ENCODE assay signal across 11 cellular contexts in the genomic region with DNA sequence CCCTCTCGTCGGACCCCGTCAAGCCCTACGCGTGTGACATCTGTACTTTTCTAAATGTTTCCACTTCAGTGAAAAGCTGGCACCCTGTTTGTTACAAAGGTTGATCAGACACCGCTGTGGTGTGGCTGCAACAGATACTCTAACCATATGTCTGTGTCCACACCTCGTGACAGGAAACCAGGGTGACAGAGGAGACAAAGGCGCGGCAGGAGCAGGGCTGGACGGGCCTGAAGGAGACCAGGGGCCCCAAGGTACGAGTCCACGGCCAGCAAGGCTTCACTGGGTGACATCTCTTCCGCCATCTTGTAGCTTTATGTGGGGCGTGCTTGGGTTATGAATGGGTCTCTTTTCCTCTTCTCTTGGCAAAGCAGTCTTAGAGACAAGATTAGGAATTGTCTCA. TPM values are rescaled to one million over a fixed set of nuclear protein-coding genes. Genes with fewer than 3 reads are reported as not detected.
DNase-seq lines count a peak whose midpoint lies in the region; ATAC-seq, FAIRE-seq and TF ChIP-seq lines count a peak whose summit lies in the region.
"Had no signal": no experiment of that assay in that cellular context is flagged by ENCODE, and none has a peak within 500 bp of the region (broad histone marks: within the 10 kb centered on the region; RNA-seq: fewer than 3 reads in every experiment).

No MANE protein-coding gene starts in this region.

- no peak for TF ChIP-seq EP300 in Ishikawa (IDR thresholded peaks at IDR 0.05; ENCODE audit: borderline replicate concordance)

- H3K9ac ChIP-seq in kidney (ENCODE audit: low read length in 2 of 2): no peak overlapping the region

- peaks cover 2 to 3% of the 10 kb centered on the region in 2 donors for H3K4me1 ChIP-seq in kidney (ENCODE audit: control insufficient read depth in 1 of 2, insufficient read depth in 1 of 2, low read depth in 1 of 2, low read length in 2 of 2)

- DNase-seq in kidney (peak; percentile 56), NCI-H2081 (lab: John Stamatoyannopoulos, UW) (no peak), GM10248 (ENCODE audit: extremely low spot score) (no peak), GM13977 (ENCODE audit: low spot score) (no peak)
- DNase-seq in T-helper 2 cell treated with Interferon-gamma antibody and Interleukin-4, amounts not matched to agents 5 μg/mL and 100 μg/mL, for 36 hours (ENCODE audit: low spot score): no peak
- DNase-seq: NCI-H1417 treated with DMSO at 0.1 percent for 48 hours, nephron progenitor cell had no signal

- TF ChIP-seq CTCF in kidney (IDR thresholded peaks at IDR 0.05; ENCODE audit: borderline replicate concordance, extremely low read depth, insufficient read depth) (no peak), GM10248 (IDR thresholded peaks at IDR 0.05; ENCODE audit: control extremely low read depth, extremely low read depth, low read depth, missing control alignments) (no peak), GM13977 (IDR thresholded peaks at IDR 0.05; ENCODE audit: extremely low read depth, insufficient read depth, missing control alignments) (no peak)

- H3K36me3 Mint-ChIP-seq in T-helper 2 cell treated with Interferon-gamma antibody and Interleukin-4, amounts not matched to agents 5 μg/mL and 100 μg/mL, for 36 hours (ENCODE audit: low read depth): no peaks in the 10 kb centered on the region

- no peak overlapping the region for H3K27ac Mint-ChIP-seq in T-helper 2 cell treated with Interferon-gamma antibody and Interleukin-4, amounts not matched to agents 5 μg/mL and 100 μg/mL, for 36 hours
- H3K27ac Mint-ChIP-seq: nephron progenitor cell had no signal

- no peaks in the 10 kb centered on the region for H3K4me1 Mint-ChIP-seq in T-helper 2 cell treated with Interferon-gamma antibody and Interleukin-4, amounts not matched to agents 5 μg/mL and 100 μg/mL, for 36 hours (ENCODE audit: low read depth)

- in situ Hi-C loops in GM13977 (cut with MboI; ENCODE audit: low pct_unique_long_range_greater_than_20kb, low sequenced_read_pairs, unreplicated experiment): no loop called here

- no peaks in the 10 kb centered on the region for H3K9me3 ChIP-seq in kidney (ENCODE audit: control insufficient read depth in 1 of 2, low read length in 2 of 2)
- H3K9me3 ChIP-seq: tibial nerve had no signal

- no peak overlapping the region for H3K27ac ChIP-seq in kidney (ENCODE audit: low read depth in 2 of 2, low read length in 2 of 2)

- CTCF ChIA-PET in GM10248 (lab: Yijun Ruan, JAX): interaction anchor here (1.2 to 2.8 kb wide), 4 partner anchors 9 to 134 kb away, joined by 3 to 8 read pairs (median 3); no protein-coding TSS in a partner anchor

- POLR2A ChIA-PET in GM10248 (lab: Yijun Ruan, JAX): no interaction called here

- H3K36me3 ChIP-seq in kidney (ENCODE audit: control insufficient read depth in 1 of 2, insufficient read depth in 2 of 2, low read length in 2 of 2): no peaks in the 10 kb centered on the region

- no peak overlapping the region for H3K4me3 ChIP-seq in kidney (ENCODE audit: low read length in 2 of 2)
- H3K4me3 ChIP-seq: tibial nerve had no signal

- no peaks in the 10 kb centered on the region for H3K27me3 Mint-ChIP-seq in T-helper 2 cell treated with Interferon-gamma antibody and Interleukin-4, amounts not matched to agents 5 μg/mL and 100 μg/mL, for 36 hours (ENCODE audit: low read depth)

- H3K4me3 Mint-ChIP-seq in T-helper 2 cell treated with Interferon-gamma antibody and Interleukin-4, amounts not matched to agents 5 μg/mL and 100 μg/mL, for 36 hours: no peak overlapping the region
- H3K4me3 Mint-ChIP-seq: nephron progenitor cell had no signal

- intact Hi-C loops in kidney (cut with DNase I): no loop called here

- H3K9me3 Mint-ChIP-seq in T-helper 2 cell treated with Interferon-gamma antibody and Interleukin-4, amounts not matched to agents 5 μg/mL and 100 μg/mL, for 36 hours: no peaks in the 10 kb centered on the region
- H3K9me3 Mint-ChIP-seq: nephron progenitor cell had no signal

- ATAC-seq in GM18520 (IDR thresholded peaks at IDR 0.05; ENCODE audit: unreplicated experiment): peak; percentile 30
- ATAC-seq in GM21447 (IDR thresholded peaks at IDR 0.05; ENCODE audit: unreplicated experiment): peak; percentile 79

- no peak for FAIRE-seq in kidney (lab: Jason Lieb, UNC)

- TF ChIP-seq RAD21 in Ishikawa (IDR thresholded peaks at IDR 0.05; ENCODE audit: low read depth): no peak

TF ChIP-seq in Ishikawa, 13 proteins besides CTCF, POLR2A, EP300 and RAD21:
- TF ChIP-seq TEAD4 (IDR thresholded peaks at IDR 0.05): no peak
- TF ChIP-seq USF1 (IDR thresholded peaks at IDR 0.05): peak; percentile 57
- peak; percentile 57 for TF ChIP-seq YY1 (IDR thresholded peaks at IDR 0.05; ENCODE audit: low read depth)
- TF ChIP-seq FOXM1 (IDR thresholded peaks at IDR 0.05; ENCODE audit: borderline replicate concordance, low read depth): no peak
- TF ChIP-seq, protein P1, sequence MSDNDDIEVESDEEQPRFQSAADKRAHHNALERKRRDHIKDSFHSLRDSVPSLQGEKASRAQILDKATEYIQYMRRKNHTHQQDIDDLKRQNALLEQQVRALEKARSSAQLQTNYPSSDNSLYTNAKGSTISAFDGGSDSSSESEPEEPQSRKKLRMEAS (IDR thresholded peaks at IDR 0.05): peak; percentile 49
- TF ChIP-seq TCF12 (IDR thresholded peaks at IDR 0.05; ENCODE audit: low read depth): no peak
- TF ChIP-seq NFIC (IDR thresholded peaks at IDR 0.05): no peak
- TF ChIP-seq, protein P2, sequence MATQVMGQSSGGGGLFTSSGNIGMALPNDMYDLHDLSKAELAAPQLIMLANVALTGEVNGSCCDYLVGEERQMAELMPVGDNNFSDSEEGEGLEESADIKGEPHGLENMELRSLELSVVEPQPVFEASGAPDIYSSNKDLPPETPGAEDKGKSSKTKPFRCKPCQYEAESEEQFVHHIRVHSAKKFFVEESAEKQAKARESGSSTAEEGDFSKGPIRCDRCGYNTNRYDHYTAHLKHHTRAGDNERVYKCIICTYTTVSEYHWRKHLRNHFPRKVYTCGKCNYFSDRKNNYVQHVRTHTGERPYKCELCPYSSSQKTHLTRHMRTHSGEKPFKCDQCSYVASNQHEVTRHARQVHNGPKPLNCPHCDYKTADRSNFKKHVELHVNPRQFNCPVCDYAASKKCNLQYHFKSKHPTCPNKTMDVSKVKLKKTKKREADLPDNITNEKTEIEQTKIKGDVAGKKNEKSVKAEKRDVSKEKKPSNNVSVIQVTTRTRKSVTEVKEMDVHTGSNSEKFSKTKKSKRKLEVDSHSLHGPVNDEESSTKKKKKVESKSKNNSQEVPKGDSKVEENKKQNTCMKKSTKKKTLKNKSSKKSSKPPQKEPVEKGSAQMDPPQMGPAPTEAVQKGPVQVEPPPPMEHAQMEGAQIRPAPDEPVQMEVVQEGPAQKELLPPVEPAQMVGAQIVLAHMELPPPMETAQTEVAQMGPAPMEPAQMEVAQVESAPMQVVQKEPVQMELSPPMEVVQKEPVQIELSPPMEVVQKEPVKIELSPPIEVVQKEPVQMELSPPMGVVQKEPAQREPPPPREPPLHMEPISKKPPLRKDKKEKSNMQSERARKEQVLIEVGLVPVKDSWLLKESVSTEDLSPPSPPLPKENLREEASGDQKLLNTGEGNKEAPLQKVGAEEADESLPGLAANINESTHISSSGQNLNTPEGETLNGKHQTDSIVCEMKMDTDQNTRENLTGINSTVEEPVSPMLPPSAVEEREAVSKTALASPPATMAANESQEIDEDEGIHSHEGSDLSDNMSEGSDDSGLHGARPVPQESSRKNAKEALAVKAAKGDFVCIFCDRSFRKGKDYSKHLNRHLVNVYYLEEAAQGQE (IDR thresholded peaks at IDR 0.05; ENCODE audit: low read depth): no peak
- TF ChIP-seq CREB1 (IDR thresholded peaks at IDR 0.05; ENCODE audit: low read depth): no peak
- no peak for TF ChIP-seq TAF1 (IDR thresholded peaks at IDR 0.05; ENCODE audit: low read depth)
TF ChIP-seq in Ishikawa: peak in this region for 3.

RNA-seq across cellular contexts. Expression of gene COL9A3, which starts 21.7 kb away (rescaled TPM):
- 4.3 TPM for total RNA-seq in kidney
- polyA plus RNA-seq in kidney (ENCODE audit: insufficient read depth, low read depth, low replicate concordance): 2.3 TPM

RNA-seq across cellular contexts. Expression of gene TCFL5, which starts 23.1 kb away (rescaled TPM):
- total RNA-seq in kidney: 11.5 TPM
- polyA plus RNA-seq in kidney (ENCODE audit: insufficient read depth, low read depth, low replicate concordance): 6.1 TPM

RNA-seq across cellular contexts. Expression of gene OGFR, which starts 33.9 kb away (rescaled TPM):
- total RNA-seq in kidney: 46.8 TPM
- polyA plus RNA-seq in kidney (ENCODE audit: insufficient read depth, low read depth, low replicate concordance): 33.7 TPM

RNA-seq across cellular contexts. Expression of gene MRGBP, which starts 42.2 kb away (rescaled TPM):
- 7.6 TPM for total RNA-seq in kidney
- 9.0 TPM for polyA plus RNA-seq in kidney (ENCODE audit: insufficient read depth, low read depth, low replicate concordance)
